In genomic region chr19:3028305-3029069, GRCh38 we compare ENCODE assay signal across 10 cellular contexts. TPM values are rescaled to one million over a fixed set of nuclear protein-coding genes. Genes with fewer than 3 reads are reported as not detected.
DNase-seq lines count a peak whose midpoint lies in the region; ATAC-seq and TF ChIP-seq lines count a peak whose summit lies in the region.
"Had no signal": no experiment of that assay in that cellular context is flagged by ENCODE, and none has a peak within 500 bp of the region (broad histone marks: within the 10 kb centered on the region; RNA-seq: fewer than 3 reads in every experiment).

No MANE protein-coding gene starts in this region.

- no peak overlapping the region for H3K27ac ChIP-seq in ACC112 (ENCODE audit: low read depth, low read length)

- H2AFZ ChIP-seq in ACC112 (ENCODE audit: low read length, unreplicated experiment): peak overlapping the region; percentile 38

- peak overlapping the region; percentile 72 for H3K4me3 Mint-ChIP-seq in mesothelial cell of epicardium

- H3K9me3 Mint-ChIP-seq in mesothelial cell of epicardium: no peaks in the 10 kb centered on the region

- peak overlapping the region; percentile 70 for H3K4me3 ChIP-seq in ACC112 (ENCODE audit: low read depth, low read length)
- peak overlapping the region; percentile 70 for H3K4me3 ChIP-seq in LNCaP clone FGC (ENCODE audit: low read depth, low read length)
- H3K4me3 ChIP-seq in choroid plexus epithelial cell (ENCODE audit: low read depth, low read length): peak overlapping the region; percentile 50

- H3K27ac Mint-ChIP-seq in mesothelial cell of epicardium: no peak overlapping the region

- no peak for ATAC-seq in HG03439 (IDR thresholded peaks at IDR 0.05; ENCODE audit: unreplicated experiment)

- H3K36me3 ChIP-seq in ACC112 (ENCODE audit: insufficient read depth, low read length): no peaks in the 10 kb centered on the region

- no peak for TF ChIP-seq CTCF in LNCaP clone FGC (IDR thresholded peaks at IDR 0.05; ENCODE audit: control insufficient read depth, extremely low read depth, insufficient read depth)
- TF ChIP-seq CTCF in choroid plexus epithelial cell (conservative IDR thresholded peaks at IDR 0.05; ENCODE audit: low read depth, low read length): no peak
- no peak for TF ChIP-seq CTCF in mesothelial cell of epicardium (IDR thresholded peaks at IDR 0.05; ENCODE audit: unreplicated experiment)

- peaks cover 5% of the 10 kb centered on the region for H3K36me3 Mint-ChIP-seq in mesothelial cell of epicardium

- no peaks in the 10 kb centered on the region for H3K4me1 ChIP-seq in ACC112 (ENCODE audit: control insufficient read depth, insufficient read depth, low read length, unreplicated experiment)

- peaks cover 20% of the 10 kb centered on the region for H3K4me1 Mint-ChIP-seq in mesothelial cell of epicardium

- H3K27me3 Mint-ChIP-seq in mesothelial cell of epicardium (ENCODE audit: low read depth): peaks cover 34% of the 10 kb centered on the region

- H3K27me3 ChIP-seq in ACC112 (ENCODE audit: insufficient read depth, low read length): peaks cover 33% of the 10 kb centered on the region

- no peaks in the 10 kb centered on the region for H3K79me2 ChIP-seq in ACC112 (ENCODE audit: control insufficient read depth, insufficient read depth, low read length, unreplicated experiment)

- DNase-seq in LNCaP clone FGC (ENCODE audit: low read depth) (no peak), choroid plexus epithelial cell (ENCODE audit: low read depth) (no peak), mesothelial cell of epicardium (ENCODE audit: low spot score in 2 of 2, unreplicated experiment in 2 of 2) (no peak), dermis blood vessel endothelial cell (no peak), KG1 (lab: John Stamatoyannopoulos, UW) (no peak), GDM1 (lab: John Stamatoyannopoulos, UW) (no peak)
- DNase-seq: midbrain had no signal

RNA-seq across cellular contexts. Expression of gene TLE2, which starts 0.6 kb away (rescaled TPM):
- total RNA-seq in mesothelial cell of epicardium: 101 to 103 TPM (median 101 TPM) in 3 replicates
- total RNA-seq in dermis blood vessel endothelial cell: 21.8 and 25.7 TPM in 2 replicates
- total RNA-seq: RPMI7951 had no signal

RNA-seq across cellular contexts. Expression of gene TLE5, which starts 33.8 kb away (rescaled TPM):
- total RNA-seq in mesothelial cell of epicardium (411 to 417 TPM (median 413 TPM) in 3 replicates), dermis blood vessel endothelial cell (81.7 and 147 TPM in 2 replicates)

RNA-seq across cellular contexts. Expression of gene TLE6, which starts 51.1 kb away (rescaled TPM):
- total RNA-seq in mesothelial cell of epicardium (4.3 to 7.6 TPM (median 6.9 TPM) in 3 replicates), dermis blood vessel endothelial cell (2.0 and 2.7 TPM in 2 replicates)
